ENCODE assay signal across 1 cellular context in genomic region chr19:19459707-19460251, GRCh38.
TF ChIP-seq lines count a peak whose summit lies in the region.

No MANE protein-coding gene starts in this region.

TF ChIP-seq in K562, 482 proteins besides CTCF, POLR2A, EP300 and RAD21:
- 0 out of 4 replicates have a peak, but pooled peaks of 1 of the 2 experiments have one; percentile 12 for TF ChIP-seq MAZ (CRISPR knock-in tag; conservative IDR thresholded peaks at IDR 0.05 in 1 of 2, IDR thresholded peaks at IDR 0.05 in 1 of 2)
- peak; percentile 94 for TF ChIP-seq PKNOX1 (IDR thresholded peaks at IDR 0.05)
- TF ChIP-seq PHB (CRISPR knock-in tag; IDR thresholded peaks at IDR 0.05), result no peak
- TF ChIP-seq ZNF699 (CRISPR knock-in tag; IDR thresholded peaks at IDR 0.05; ENCODE audit: insufficient replicate concordance), result no peak
- peak; percentile 69 for TF ChIP-seq GABPA (tag; conservative IDR thresholded peaks at IDR 0.05; ENCODE audit: low read depth)
- TF ChIP-seq NRF1 (conservative IDR thresholded peaks at IDR 0.05 in 1 of 2, IDR thresholded peaks at IDR 0.05 in 1 of 2), result peak in 1 of 2 experiments; percentile 61; a peak in 3 of 4 replicates
- no peak for TF ChIP-seq FOXA3 (CRISPR knock-in tag; conservative IDR thresholded peaks at IDR 0.05 in 1 of 2, IDR thresholded peaks at IDR 0.05 in 1 of 2)
- TF ChIP-seq NFIC (IDR thresholded peaks at IDR 0.05), result peak; percentile 80
- TF ChIP-seq PBX2 (CRISPR knock-in tag; IDR thresholded peaks at IDR 0.05; ENCODE audit: low read depth), result no peak
- TF ChIP-seq PBX2 (tag; conservative IDR thresholded peaks at IDR 0.05; ENCODE audit: low read depth), result peak; percentile 64
